24 cellular contexts compared by ENCODE assay signal in genomic region chr9:70683841-70684240, GRCh38.
"Had no signal": no experiment of that assay in that cellular context is flagged by ENCODE, and none has a peak within 500 bp of the region (broad histone marks: within the 10 kb centered on the region; RNA-seq: fewer than 3 reads in every experiment).

No MANE protein-coding gene starts in this region.

- ATAC-seq: activated CD4-positive, CD25-positive, alpha-beta regulatory T cell treated with anti-CD3 and anti-CD28 coated beads, Interleukin-2, amount 50 U/mL, for 24 hours; activated CD8-positive, alpha-beta T cell treated with anti-CD3 and anti-CD28 coated beads for 36 hours; activated T-cell treated with anti-CD3 and anti-CD28 coated beads, Interleukin-2, amount 50 U/mL, for 72 hours; body of pancreas; Panc1 had no signal

- DNase-seq: activated CD4-positive, alpha-beta T cell treated with anti-CD3 and anti-CD28 coated beads for 4 hours; activated CD8-positive, alpha-beta memory T cell treated with anti-CD3 and anti-CD28 coated beads, Interleukin-2, amount 50 U/mL, for 4 hours; activated CD8-positive, alpha-beta T cell treated with anti-CD3 and anti-CD28 coated beads for 36 hours; activated gamma-delta T cell treated with Interleukin-2 at 50 U/mL for 16 hours; activated naive CD4-positive, alpha-beta T cell treated with anti-CD3 and anti-CD28 coated beads, Interleukin-2, amount 10 ng/mL, durations not matched to agents 7 days and 5 days; activated naive CD8-positive, alpha-beta T cell treated with anti-CD3 and anti-CD28 coated beads for 36 hours; activated T-cell treated with anti-CD3 and anti-CD28 coated beads, Interleukin-2, amount 50 U/mL, for 72 hours; amniotic stem cell; body of pancreas; KG1; NCI-H1105; NCI-H1436; NCI-H1694 treated with DMSO at 0.1 percent for 48 hours; NCI-H2029 treated with DMSO at 0.1 percent for 48 hours; NCI-H345; NCI-H510A; NCI-H526 treated with DMSO at 0.1 percent for 48 hours; NCI-H82; Right ventricle myocardium superior; RPMI8226 had no signal

- H3K27ac ChIP-seq: ascending aorta, body of pancreas, SJSA1 had no signal

- H3K36me3 ChIP-seq: ascending aorta, SJSA1 had no signal

- H3K9me3 ChIP-seq: ascending aorta, body of pancreas, SJSA1 had no signal

- H3K4me3 ChIP-seq: ascending aorta, body of pancreas, SJSA1 had no signal

- H3K4me1 ChIP-seq: ascending aorta, body of pancreas, SJSA1 had no signal

- H3K27me3 ChIP-seq: ascending aorta, body of pancreas, SJSA1 had no signal
